ENCODE assay signal across 9 cellular contexts in the genomic region with DNA sequence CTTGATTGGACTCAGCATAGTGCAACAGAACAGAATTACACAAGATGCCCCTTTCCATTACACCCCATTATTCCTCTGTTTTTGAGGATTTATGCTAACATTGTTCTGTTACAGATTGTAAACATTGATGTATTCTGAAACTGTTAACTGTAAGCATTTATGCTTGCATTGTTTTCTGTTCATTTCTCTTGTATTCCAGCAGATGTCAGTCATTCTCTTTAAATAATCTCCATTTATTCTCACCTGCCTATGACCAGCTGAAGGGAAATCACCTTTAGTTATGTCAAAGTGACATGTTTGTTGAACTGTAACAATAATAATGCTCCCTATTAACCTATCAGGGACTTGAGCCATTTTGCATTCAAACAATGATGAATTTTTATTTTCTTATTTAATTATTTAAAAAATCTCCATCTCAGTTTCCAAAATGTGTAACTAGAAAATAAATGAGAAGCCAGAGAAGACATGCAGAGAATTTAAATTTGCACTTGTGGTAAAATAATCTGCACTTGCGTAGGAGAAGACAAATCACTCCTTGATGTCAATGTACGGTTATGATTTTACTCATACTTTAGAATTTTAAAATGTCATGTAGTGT. TPM values are rescaled to one million over a fixed set of nuclear protein-coding genes. Genes with fewer than 3 reads are reported as not detected.
DNase-seq lines count a peak whose midpoint lies in the region; ATAC-seq and TF ChIP-seq lines count a peak whose summit lies in the region.
"Had no signal": no experiment of that assay in that cellular context is flagged by ENCODE, and none has a peak within 500 bp of the region (broad histone marks: within the 10 kb centered on the region; RNA-seq: fewer than 3 reads in every experiment).

No MANE protein-coding gene starts in this region.

- H3K9me3 ChIP-seq in GM23248 (ENCODE audit: low read depth) (no peaks in the 10 kb centered on the region), body of pancreas (no peaks in the 10 kb centered on the region), prostate gland (no peaks in the 10 kb centered on the region)

- H3K4me3 ChIP-seq in GM23248 (no peak overlapping the region), KMS-11 (IDR thresholded peaks at IDR 0.05; ENCODE audit: insufficient read depth, low read depth, low read length) (no peak overlapping the region), body of pancreas (no peak overlapping the region), prostate gland (no peak overlapping the region)

- no peak overlapping the region for H3K4me3 Mint-ChIP-seq in stimulated activated memory B cell treated with anti-CD40 and anti-IgM and Interleukin-4, amounts not matched to agents 10 μg/mL and 1 μg/mL and 100 μg/mL, for 72 hours
- H3K4me3 Mint-ChIP-seq in activated T-helper 17 cell treated with anti-CD3 and anti-CD28 coated beads, Interleukin-2, amount 50 U/mL, for 72 hours: no peak overlapping the region
- H3K4me3 Mint-ChIP-seq: activated naive CD8-positive, alpha-beta T cell had no signal

- H3K9me2 ChIP-seq in GM23248 (ENCODE audit: insufficient read depth): no peaks in the 10 kb centered on the region

- peak; percentile 67 for TF ChIP-seq CTCF in KMS-11 (conservative IDR thresholded peaks at IDR 0.05; ENCODE audit: low read depth, low read length)
- TF ChIP-seq CTCF in body of pancreas (IDR thresholded peaks at IDR 0.05): peak in 4 of 7 experiments; percentile 8 to 31 (median 18)
- peak in 3 of 4 experiments; percentile 15 to 62 (median 48) for TF ChIP-seq CTCF in prostate gland (IDR thresholded peaks at IDR 0.05)

- H3K27me3 ChIP-seq in GM23248 (replicated peaks; ENCODE audit: insufficient read depth) (no peaks in the 10 kb centered on the region), KMS-11 (ENCODE audit: insufficient read depth, low read depth) (no peaks in the 10 kb centered on the region), body of pancreas (no peaks in the 10 kb centered on the region), prostate gland (replicated peaks; ENCODE audit: insufficient read depth) (no peaks in the 10 kb centered on the region)

- DNase-seq in NCI-H2196 treated with DMSO at 0.1 percent for 48 hours (lab: John Stamatoyannopoulos, UW; ENCODE audit: unreplicated experiment): peak; percentile 1
- no peak for DNase-seq in NCI-H2196 (lab: John Stamatoyannopoulos, UW; ENCODE audit: unreplicated experiment)
- DNase-seq in GM23248: peak; percentile 50
- no peak for DNase-seq in body of pancreas
- no peak for DNase-seq in prostate gland (ENCODE audit: low spot score)

- in situ Hi-C loops in GM23248 (cut with MboI): loop anchor here (25.0 kb wide), 2 partner anchors 284 to 859 kb away; no protein-coding TSS in a partner anchor

- H3K9ac ChIP-seq in GM23248: no peak overlapping the region
- no peak overlapping the region for H3K9ac ChIP-seq in KMS-11

- H3K4me2 ChIP-seq in GM23248 (ENCODE audit: unreplicated experiment) (no peak overlapping the region), KMS-11 (no peak overlapping the region)

- H3K9me3 Mint-ChIP-seq in stimulated activated memory B cell treated with anti-CD40 and anti-IgM and Interleukin-4, amounts not matched to agents 10 μg/mL and 1 μg/mL and 100 μg/mL, for 72 hours: no peaks in the 10 kb centered on the region
- H3K9me3 Mint-ChIP-seq in activated T-helper 17 cell treated with anti-CD3 and anti-CD28 coated beads, Interleukin-2, amount 50 U/mL, for 72 hours: no peaks in the 10 kb centered on the region

- H3K36me3 Mint-ChIP-seq in stimulated activated memory B cell treated with anti-CD40 and anti-IgM and Interleukin-4, amounts not matched to agents 10 μg/mL and 1 μg/mL and 100 μg/mL, for 72 hours: no peaks in the 10 kb centered on the region
- H3K36me3 Mint-ChIP-seq in activated T-helper 17 cell treated with anti-CD3 and anti-CD28 coated beads, Interleukin-2, amount 50 U/mL, for 72 hours (ENCODE audit: low read depth): no peaks in the 10 kb centered on the region
- H3K36me3 Mint-ChIP-seq: activated naive CD8-positive, alpha-beta T cell had no signal

- H3K27ac ChIP-seq in GM23248: no peak overlapping the region
- H3K27ac ChIP-seq in KMS-11: no peak overlapping the region
- no peak overlapping the region for H3K27ac ChIP-seq in body of pancreas
- no peak overlapping the region for H3K27ac ChIP-seq in prostate gland

- peaks cover 4% of the 10 kb centered on the region for H3K27me3 Mint-ChIP-seq in stimulated activated memory B cell treated with anti-CD40 and anti-IgM and Interleukin-4, amounts not matched to agents 10 μg/mL and 1 μg/mL and 100 μg/mL, for 72 hours
- no peaks in the 10 kb centered on the region for H3K27me3 Mint-ChIP-seq in activated T-helper 17 cell treated with anti-CD3 and anti-CD28 coated beads, Interleukin-2, amount 50 U/mL, for 72 hours

- H3K27ac Mint-ChIP-seq in stimulated activated memory B cell treated with anti-CD40 and anti-IgM and Interleukin-4, amounts not matched to agents 10 μg/mL and 1 μg/mL and 100 μg/mL, for 72 hours: no peak overlapping the region
- no peak overlapping the region for H3K27ac Mint-ChIP-seq in activated T-helper 17 cell treated with anti-CD3 and anti-CD28 coated beads, Interleukin-2, amount 50 U/mL, for 72 hours
- H3K27ac Mint-ChIP-seq: activated naive CD8-positive, alpha-beta T cell had no signal

- TF ChIP-seq POLR2A in body of pancreas (IDR thresholded peaks at IDR 0.05) (no peak), prostate gland (IDR thresholded peaks at IDR 0.05) (no peak)

- H3K79me2 ChIP-seq in GM23248 (ENCODE audit: insufficient read depth): no peaks in the 10 kb centered on the region
- no peaks in the 10 kb centered on the region for H3K79me2 ChIP-seq in KMS-11 (ENCODE audit: insufficient read depth, low read depth)

- 75 to 76% methylated on average over 2 of the region's 2 CpGs for WGBS in GM23248 (ENCODE audit: low coverage in 1 of 2, low lambda C conversion rate in 2 of 2, missing lambda C conversion rate in 2 of 2), 2 experiments
- 66 to 80% methylated on average over 2 of the region's 2 CpGs for WGBS in body of pancreas, 2 donors
- 78% methylated on average over 2 of the region's 2 CpGs for WGBS in prostate gland

- no peaks in the 10 kb centered on the region for H3F3A ChIP-seq in GM23248 (ENCODE audit: insufficient read depth)

- H2AFZ ChIP-seq in GM23248 (no peak overlapping the region), KMS-11 (ENCODE audit: low read depth) (no peak overlapping the region)

- H3K36me3 ChIP-seq in GM23248 (ENCODE audit: low read depth) (no peaks in the 10 kb centered on the region), KMS-11 (ENCODE audit: insufficient read depth) (no peaks in the 10 kb centered on the region), body of pancreas (replicated peaks in 1 of 2; ENCODE audit: insufficient read depth in 1 of 2, low read depth in 2 of 2) (no peaks in the 10 kb centered on the region), prostate gland (no peaks in the 10 kb centered on the region)

- H3K4me1 ChIP-seq in GM23248 (ENCODE audit: insufficient read depth): no peaks in the 10 kb centered on the region
- peaks cover 7% of the 10 kb centered on the region for H3K4me1 ChIP-seq in KMS-11 (ENCODE audit: low read depth, poor library complexity, severe bottlenecking)
- no peaks in the 10 kb centered on the region for H3K4me1 ChIP-seq in body of pancreas
- no peaks in the 10 kb centered on the region for H3K4me1 ChIP-seq in prostate gland (replicated peaks)

- H4K20me1 ChIP-seq in GM23248 (ENCODE audit: insufficient read depth) (no peaks in the 10 kb centered on the region), KMS-11 (ENCODE audit: insufficient read depth) (no peaks in the 10 kb centered on the region)

- no peak for ATAC-seq in body of pancreas
- no peak for ATAC-seq in stimulated activated memory B cell treated with anti-CD40 and anti-IgM and Interleukin-4, amounts not matched to agents 10 μg/mL and 1 μg/mL and 100 μg/mL, for 72 hours
- no peak for ATAC-seq in activated T-helper 17 cell treated with anti-CD3 and anti-CD28 coated beads, Interleukin-2, amount 50 U/mL, for 72 hours (replicated peaks)

- intact Hi-C loops in body of pancreas (cut with DNase I): no loop called here
- intact Hi-C loops in prostate gland (cut with DNase I): loop anchor here (5.0 to 10.0 kb wide), 3 partner anchors 414 to 957 kb away; partner anchors contain the start of gene VEGFC

- no peaks in the 10 kb centered on the region for H3K4me1 Mint-ChIP-seq in stimulated activated memory B cell treated with anti-CD40 and anti-IgM and Interleukin-4, amounts not matched to agents 10 μg/mL and 1 μg/mL and 100 μg/mL, for 72 hours
- no peaks in the 10 kb centered on the region for H3K4me1 Mint-ChIP-seq in activated T-helper 17 cell treated with anti-CD3 and anti-CD28 coated beads, Interleukin-2, amount 50 U/mL, for 72 hours

RNA-seq across cellular contexts. Expression of gene SPCS3, which starts 58.0 kb away (rescaled TPM):
- total RNA-seq in GM23248 (2014; rRNA removed; shearing (Covaris generic)): 80.4 and 84.4 TPM in 2 replicates
- polyA plus RNA-seq in GM23248 (2016; fragmentation: Nextera tagmentation; extraction: Ambion mirVana): 108 and 113 TPM in 2 replicates
- total RNA-seq in body of pancreas (10 to 100 TPM; 79.1 to 87.2 TPM), prostate gland (10 to 100 TPM; 41.7 to 68.4 TPM)
- 100 to 1,000 TPM; 105 to 153 TPM for total RNA-seq in activated T-helper 17 cell treated with anti-CD3 and anti-CD28 coated beads, Interleukin-2, amount 50 U/mL, for 72 hours

Comparison
In these comparisons a context has a peak if more than half of its experiments do, and no peak if none do; other contexts are left out.
1. DNase-seq: peak in NCI-H2196 treated with DMSO at 0.1 percent for 48 hours (single experiment) and GM23248 (single experiment); none in NCI-H2196 (single experiment), body of pancreas (0 of 4) and prostate gland (single experiment).
2. Peak in every context shown above with its lines, with median percentiles within 50 percentile points of each other: CTCF ChIP-seq.